ENCODE assay signal across 1 cellular context in the genomic region with DNA sequence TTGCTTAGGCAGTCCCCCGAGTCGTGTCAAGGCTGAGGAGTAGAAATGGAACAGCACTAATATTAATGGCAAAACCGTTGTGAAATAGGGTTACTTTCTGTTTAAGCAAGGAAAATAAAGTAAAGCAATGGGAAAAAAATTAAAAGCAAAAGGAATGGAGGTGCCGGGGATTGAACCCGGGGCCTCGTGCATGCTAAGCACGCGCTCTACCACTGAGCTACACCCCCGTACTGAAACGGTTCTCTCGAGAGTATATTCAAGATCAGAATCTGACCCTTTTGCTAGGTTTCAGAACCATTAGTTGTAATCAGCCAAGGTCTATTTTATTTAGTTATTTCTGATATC.
TF ChIP-seq lines count a peak whose summit lies in the region.

No MANE protein-coding gene starts in this region.

TF ChIP-seq in HepG2, 621 proteins besides CTCF, POLR2A, EP300 and RAD21 (continued from another document and continues in another):
- TF ChIP-seq, protein P1, sequence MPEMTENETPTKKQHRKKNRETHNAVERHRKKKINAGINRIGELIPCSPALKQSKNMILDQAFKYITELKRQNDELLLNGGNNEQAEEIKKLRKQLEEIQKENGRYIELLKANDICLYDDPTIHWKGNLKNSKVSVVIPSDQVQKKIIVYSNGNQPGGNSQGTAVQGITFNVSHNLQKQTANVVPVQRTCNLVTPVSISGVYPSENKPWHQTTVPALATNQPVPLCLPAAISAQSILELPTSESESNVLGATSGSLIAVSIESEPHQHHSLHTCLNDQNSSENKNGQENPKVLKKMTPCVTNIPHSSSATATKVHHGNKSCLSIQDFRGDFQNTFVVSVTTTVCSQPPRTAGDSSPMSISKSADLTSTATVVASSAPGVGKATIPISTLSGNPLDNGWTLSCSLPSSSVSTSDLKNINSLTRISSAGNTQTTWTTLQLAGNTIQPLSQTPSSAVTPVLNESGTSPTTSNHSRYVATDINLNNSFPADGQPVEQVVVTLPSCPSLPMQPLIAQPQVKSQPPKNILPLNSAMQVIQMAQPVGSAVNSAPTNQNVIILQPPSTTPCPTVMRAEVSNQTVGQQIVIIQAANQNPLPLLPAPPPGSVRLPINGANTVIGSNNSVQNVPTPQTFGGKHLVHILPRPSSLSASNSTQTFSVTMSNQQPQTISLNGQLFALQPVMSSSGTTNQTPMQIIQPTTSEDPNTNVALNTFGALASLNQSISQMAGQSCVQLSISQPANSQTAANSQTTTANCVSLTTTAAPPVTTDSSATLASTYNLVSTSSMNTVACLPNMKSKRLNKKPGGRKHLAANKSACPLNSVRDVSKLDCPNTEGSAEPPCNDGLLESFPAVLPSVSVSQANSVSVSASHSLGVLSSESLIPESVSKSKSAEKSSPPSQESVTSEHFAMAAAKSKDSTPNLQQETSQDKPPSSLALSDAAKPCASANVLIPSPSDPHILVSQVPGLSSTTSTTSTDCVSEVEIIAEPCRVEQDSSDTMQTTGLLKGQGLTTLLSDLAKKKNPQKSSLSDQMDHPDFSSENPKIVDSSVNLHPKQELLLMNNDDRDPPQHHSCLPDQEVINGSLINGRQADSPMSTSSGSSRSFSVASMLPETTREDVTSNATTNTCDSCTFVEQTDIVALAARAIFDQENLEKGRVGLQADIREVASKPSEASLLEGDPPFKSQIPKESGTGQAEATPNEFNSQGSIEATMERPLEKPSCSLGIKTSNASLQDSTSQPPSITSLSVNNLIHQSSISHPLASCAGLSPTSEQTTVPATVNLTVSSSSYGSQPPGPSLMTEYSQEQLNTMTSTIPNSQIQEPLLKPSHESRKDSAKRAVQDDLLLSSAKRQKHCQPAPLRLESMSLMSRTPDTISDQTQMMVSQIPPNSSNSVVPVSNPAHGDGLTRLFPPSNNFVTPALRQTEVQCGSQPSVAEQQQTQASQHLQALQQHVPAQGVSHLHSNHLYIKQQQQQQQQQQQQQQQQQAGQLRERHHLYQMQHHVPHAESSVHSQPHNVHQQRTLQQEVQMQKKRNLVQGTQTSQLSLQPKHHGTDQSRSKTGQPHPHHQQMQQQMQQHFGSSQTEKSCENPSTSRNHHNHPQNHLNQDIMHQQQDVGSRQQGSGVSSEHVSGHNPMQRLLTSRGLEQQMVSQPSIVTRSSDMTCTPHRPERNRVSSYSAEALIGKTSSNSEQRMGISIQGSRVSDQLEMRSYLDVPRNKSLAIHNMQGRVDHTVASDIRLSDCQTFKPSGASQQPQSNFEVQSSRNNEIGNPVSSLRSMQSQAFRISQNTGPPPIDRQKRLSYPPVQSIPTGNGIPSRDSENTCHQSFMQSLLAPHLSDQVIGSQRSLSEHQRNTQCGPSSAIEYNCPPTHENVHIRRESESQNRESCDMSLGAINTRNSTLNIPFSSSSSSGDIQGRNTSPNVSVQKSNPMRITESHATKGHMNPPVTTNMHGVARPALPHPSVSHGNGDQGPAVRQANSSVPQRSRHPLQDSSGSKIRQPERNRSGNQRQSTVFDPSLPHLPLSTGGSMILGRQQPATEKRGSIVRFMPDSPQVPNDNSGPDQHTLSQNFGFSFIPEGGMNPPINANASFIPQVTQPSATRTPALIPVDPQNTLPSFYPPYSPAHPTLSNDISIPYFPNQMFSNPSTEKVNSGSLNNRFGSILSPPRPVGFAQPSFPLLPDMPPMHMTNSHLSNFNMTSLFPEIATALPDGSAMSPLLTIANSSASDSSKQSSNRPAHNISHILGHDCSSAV (CRISPR knock-in tag; IDR thresholded peaks at IDR 0.05; ENCODE audit: borderline replicate concordance), result no peak
- TF ChIP-seq KDM6A (CRISPR knock-in tag; IDR thresholded peaks at IDR 0.05; ENCODE audit: low read depth) (no peak), ESRRA (CRISPR knock-in tag; IDR thresholded peaks at IDR 0.05; ENCODE audit: low read depth) (no peak), ZNF12 (CRISPR knock-in tag; IDR thresholded peaks at IDR 0.05) (peak; percentile 50; the same call in 1 of the 2 replicates), ZNF101 (CRISPR knock-in tag; IDR thresholded peaks at IDR 0.05; ENCODE audit: borderline replicate concordance, low read depth) (no peak), JUNB (CRISPR knock-in tag; IDR thresholded peaks at IDR 0.05; ENCODE audit: borderline replicate concordance) (no peak), ZNF33B (CRISPR knock-in tag; IDR thresholded peaks at IDR 0.05) (no peak; the same call in 1 of the 2 replicates), HMGA1 (CRISPR knock-in tag; conservative IDR thresholded peaks at IDR 0.05) (no peak), ZSCAN30 (CRISPR knock-in tag; IDR thresholded peaks at IDR 0.05) (no peak; the same call in 1 of the 2 replicates), SMAD3 (CRISPR knock-in tag; IDR thresholded peaks at IDR 0.05) (no peak), HOXA9 (CRISPR knock-in tag; IDR thresholded peaks at IDR 0.05; ENCODE audit: borderline replicate concordance) (no peak), SYNCRIP (IDR thresholded peaks at IDR 0.05; ENCODE audit: insufficient read depth, low read depth, low read length) (no peak), ZNF251 (CRISPR knock-in tag; IDR thresholded peaks at IDR 0.05) (no peak), ZNF7 (CRISPR knock-in tag; IDR thresholded peaks at IDR 0.05) (no peak), HES4 (CRISPR knock-in tag; IDR thresholded peaks at IDR 0.05; ENCODE audit: borderline replicate concordance) (no peak), KAT7 (CRISPR knock-in tag; IDR thresholded peaks at IDR 0.05; ENCODE audit: borderline replicate concordance) (no peak), RFX3 (CRISPR knock-in tag; IDR thresholded peaks at IDR 0.05) (no peak), ZNF781 (CRISPR knock-in tag; IDR thresholded peaks at IDR 0.05; ENCODE audit: borderline replicate concordance, not compliant biosample characterization) (no peak), FOSL2 (CRISPR knock-in tag; IDR thresholded peaks at IDR 0.05) (no peak), NCOA1 (CRISPR knock-in tag; IDR thresholded peaks at IDR 0.05) (no peak)
- TF ChIP-seq, protein P2, sequence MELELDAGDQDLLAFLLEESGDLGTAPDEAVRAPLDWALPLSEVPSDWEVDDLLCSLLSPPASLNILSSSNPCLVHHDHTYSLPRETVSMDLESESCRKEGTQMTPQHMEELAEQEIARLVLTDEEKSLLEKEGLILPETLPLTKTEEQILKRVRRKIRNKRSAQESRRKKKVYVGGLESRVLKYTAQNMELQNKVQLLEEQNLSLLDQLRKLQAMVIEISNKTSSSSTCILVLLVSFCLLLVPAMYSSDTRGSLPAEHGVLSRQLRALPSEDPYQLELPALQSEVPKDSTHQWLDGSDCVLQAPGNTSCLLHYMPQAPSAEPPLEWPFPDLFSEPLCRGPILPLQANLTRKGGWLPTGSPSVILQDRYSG (CRISPR knock-in tag; IDR thresholded peaks at IDR 0.05), result no peak
- TF ChIP-seq, protein P3, sequence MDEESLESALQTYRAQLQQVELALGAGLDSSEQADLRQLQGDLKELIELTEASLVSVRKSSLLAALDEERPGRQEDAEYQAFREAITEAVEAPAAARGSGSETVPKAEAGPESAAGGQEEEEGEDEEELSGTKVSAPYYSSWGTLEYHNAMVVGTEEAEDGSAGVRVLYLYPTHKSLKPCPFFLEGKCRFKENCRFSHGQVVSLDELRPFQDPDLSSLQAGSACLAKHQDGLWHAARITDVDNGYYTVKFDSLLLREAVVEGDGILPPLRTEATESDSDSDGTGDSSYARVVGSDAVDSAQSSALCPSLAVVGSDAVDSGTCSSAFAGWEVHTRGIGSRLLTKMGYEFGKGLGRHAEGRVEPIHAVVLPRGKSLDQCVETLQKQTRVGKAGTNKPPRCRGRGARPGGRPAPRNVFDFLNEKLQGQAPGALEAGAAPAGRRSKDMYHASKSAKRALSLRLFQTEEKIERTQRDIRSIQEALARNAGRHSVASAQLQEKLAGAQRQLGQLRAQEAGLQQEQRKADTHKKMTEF (CRISPR knock-in tag; IDR thresholded peaks at IDR 0.05), result peak; percentile 72
- TF ChIP-seq, protein P4, sequence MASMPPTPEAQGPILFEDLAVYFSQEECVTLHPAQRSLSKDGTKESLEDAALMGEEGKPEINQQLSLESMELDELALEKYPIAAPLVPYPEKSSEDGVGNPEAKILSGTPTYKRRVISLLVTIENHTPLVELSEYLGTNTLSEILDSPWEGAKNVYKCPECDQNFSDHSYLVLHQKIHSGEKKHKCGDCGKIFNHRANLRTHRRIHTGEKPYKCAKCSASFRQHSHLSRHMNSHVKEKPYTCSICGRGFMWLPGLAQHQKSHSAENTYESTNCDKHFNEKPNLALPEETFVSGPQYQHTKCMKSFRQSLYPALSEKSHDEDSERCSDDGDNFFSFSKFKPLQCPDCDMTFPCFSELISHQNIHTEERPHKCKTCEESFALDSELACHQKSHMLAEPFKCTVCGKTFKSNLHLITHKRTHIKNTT (CRISPR knock-in tag; IDR thresholded peaks at IDR 0.05), result 0 out of 2 replicates have a peak, but pooled peaks have one; percentile 57
- TF ChIP-seq, protein P5, sequence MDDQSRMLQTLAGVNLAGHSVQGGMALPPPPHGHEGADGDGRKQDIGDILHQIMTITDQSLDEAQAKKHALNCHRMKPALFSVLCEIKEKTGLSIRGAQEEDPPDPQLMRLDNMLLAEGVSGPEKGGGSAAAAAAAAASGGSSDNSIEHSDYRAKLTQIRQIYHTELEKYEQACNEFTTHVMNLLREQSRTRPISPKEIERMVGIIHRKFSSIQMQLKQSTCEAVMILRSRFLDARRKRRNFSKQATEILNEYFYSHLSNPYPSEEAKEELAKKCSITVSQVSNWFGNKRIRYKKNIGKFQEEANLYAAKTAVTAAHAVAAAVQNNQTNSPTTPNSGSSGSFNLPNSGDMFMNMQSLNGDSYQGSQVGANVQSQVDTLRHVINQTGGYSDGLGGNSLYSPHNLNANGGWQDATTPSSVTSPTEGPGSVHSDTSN (CRISPR knock-in tag; IDR thresholded peaks at IDR 0.05; ENCODE audit: borderline replicate concordance), result peak; percentile 64; the same call in 1 of the 2 replicates
- TF ChIP-seq, protein P6, sequence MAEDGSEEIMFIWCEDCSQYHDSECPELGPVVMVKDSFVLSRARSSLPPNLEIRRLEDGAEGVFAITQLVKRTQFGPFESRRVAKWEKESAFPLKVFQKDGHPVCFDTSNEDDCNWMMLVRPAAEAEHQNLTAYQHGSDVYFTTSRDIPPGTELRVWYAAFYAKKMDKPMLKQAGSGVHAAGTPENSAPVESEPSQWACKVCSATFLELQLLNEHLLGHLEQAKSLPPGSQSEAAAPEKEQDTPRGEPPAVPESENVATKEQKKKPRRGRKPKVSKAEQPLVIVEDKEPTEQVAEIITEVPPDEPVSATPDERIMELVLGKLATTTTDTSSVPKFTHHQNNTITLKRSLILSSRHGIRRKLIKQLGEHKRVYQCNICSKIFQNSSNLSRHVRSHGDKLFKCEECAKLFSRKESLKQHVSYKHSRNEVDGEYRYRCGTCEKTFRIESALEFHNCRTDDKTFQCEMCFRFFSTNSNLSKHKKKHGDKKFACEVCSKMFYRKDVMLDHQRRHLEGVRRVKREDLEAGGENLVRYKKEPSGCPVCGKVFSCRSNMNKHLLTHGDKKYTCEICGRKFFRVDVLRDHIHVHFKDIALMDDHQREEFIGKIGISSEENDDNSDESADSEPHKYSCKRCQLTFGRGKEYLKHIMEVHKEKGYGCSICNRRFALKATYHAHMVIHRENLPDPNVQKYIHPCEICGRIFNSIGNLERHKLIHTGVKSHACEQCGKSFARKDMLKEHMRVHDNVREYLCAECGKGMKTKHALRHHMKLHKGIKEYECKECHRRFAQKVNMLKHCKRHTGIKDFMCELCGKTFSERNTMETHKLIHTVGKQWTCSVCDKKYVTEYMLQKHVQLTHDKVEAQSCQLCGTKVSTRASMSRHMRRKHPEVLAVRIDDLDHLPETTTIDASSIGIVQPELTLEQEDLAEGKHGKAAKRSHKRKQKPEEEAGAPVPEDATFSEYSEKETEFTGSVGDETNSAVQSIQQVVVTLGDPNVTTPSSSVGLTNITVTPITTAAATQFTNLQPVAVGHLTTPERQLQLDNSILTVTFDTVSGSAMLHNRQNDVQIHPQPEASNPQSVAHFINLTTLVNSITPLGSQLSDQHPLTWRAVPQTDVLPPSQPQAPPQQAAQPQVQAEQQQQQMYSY (CRISPR knock-in tag; IDR thresholded peaks at IDR 0.05), result peak; percentile 92; the same call in 1 of the 2 replicates
- TF ChIP-seq, protein P7, sequence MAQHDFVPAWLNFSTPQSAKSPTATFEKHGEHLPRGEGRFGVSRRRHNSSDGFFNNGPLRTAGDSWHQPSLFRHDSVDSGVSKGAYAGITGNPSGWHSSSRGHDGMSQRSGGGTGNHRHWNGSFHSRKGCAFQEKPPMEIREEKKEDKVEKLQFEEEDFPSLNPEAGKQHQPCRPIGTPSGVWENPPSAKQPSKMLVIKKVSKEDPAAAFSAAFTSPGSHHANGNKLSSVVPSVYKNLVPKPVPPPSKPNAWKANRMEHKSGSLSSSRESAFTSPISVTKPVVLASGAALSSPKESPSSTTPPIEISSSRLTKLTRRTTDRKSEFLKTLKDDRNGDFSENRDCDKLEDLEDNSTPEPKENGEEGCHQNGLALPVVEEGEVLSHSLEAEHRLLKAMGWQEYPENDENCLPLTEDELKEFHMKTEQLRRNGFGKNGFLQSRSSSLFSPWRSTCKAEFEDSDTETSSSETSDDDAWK (CRISPR knock-in tag; IDR thresholded peaks at IDR 0.05), result no peak
- TF ChIP-seq, protein P8, sequence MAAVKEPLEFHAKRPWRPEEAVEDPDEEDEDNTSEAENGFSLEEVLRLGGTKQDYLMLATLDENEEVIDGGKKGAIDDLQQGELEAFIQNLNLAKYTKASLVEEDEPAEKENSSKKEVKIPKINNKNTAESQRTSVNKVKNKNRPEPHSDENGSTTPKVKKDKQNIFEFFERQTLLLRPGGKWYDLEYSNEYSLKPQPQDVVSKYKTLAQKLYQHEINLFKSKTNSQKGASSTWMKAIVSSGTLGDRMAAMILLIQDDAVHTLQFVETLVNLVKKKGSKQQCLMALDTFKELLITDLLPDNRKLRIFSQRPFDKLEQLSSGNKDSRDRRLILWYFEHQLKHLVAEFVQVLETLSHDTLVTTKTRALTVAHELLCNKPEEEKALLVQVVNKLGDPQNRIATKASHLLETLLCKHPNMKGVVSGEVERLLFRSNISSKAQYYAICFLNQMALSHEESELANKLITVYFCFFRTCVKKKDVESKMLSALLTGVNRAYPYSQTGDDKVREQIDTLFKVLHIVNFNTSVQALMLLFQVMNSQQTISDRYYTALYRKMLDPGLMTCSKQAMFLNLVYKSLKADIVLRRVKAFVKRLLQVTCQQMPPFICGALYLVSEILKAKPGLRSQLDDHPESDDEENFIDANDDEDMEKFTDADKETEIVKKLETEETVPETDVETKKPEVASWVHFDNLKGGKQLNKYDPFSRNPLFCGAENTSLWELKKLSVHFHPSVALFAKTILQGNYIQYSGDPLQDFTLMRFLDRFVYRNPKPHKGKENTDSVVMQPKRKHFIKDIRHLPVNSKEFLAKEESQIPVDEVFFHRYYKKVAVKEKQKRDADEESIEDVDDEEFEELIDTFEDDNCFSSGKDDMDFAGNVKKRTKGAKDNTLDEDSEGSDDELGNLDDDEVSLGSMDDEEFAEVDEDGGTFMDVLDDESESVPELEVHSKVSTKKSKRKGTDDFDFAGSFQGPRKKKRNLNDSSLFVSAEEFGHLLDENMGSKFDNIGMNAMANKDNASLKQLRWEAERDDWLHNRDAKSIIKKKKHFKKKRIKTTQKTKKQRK (IDR thresholded peaks at IDR 0.05; ENCODE audit: low read length), result no peak
- TF ChIP-seq, protein P9, sequence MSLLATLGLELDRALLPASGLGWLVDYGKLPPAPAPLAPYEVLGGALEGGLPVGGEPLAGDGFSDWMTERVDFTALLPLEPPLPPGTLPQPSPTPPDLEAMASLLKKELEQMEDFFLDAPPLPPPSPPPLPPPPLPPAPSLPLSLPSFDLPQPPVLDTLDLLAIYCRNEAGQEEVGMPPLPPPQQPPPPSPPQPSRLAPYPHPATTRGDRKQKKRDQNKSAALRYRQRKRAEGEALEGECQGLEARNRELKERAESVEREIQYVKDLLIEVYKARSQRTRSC (CRISPR knock-in tag; IDR thresholded peaks at IDR 0.05; ENCODE audit: low read depth), result no peak
